ENCODE assay signal across 8 cellular contexts in genomic region chr11:111602865-111603632, GRCh38. TPM values are rescaled to one million over a fixed set of nuclear protein-coding genes. Genes with fewer than 3 reads are reported as not detected.
DNase-seq lines count a peak whose midpoint lies in the region; ATAC-seq and TF ChIP-seq lines count a peak whose summit lies in the region.

No MANE protein-coding gene starts in this region.

- in situ Hi-C loops in mammary epithelial cell (cut with MboI; ENCODE audit: low sequenced_read_pairs in 2 of 2) = loop anchor here (5.0 kb wide), 2 partner anchors 174 to 239 kb away; no protein-coding TSS in a partner anchor

- H2AFZ ChIP-seq in mammary epithelial cell (ENCODE audit: low read depth, low read length) = peak overlapping the region; percentile 89

- TF ChIP-seq POLR2A in sigmoid colon (IDR thresholded peaks at IDR 0.05) = no peak

- intact Hi-C loops in mammary epithelial cell (cut with micrococcal nuclease) (loop anchor here (1.0 to 5.0 kb wide), 8 partner anchors 38 to 679 kb away; partner anchors contain the start of gene PPP2R1B), sigmoid colon (cut with DNase I) (loop anchor here (1.0 to 10.0 kb wide), 4 partner anchors 163 to 372 kb away; partner anchors contain the start of gene PPP2R1B)

- H3K79me2 ChIP-seq in DOHH2 (ENCODE audit: control insufficient read depth, low read length) (peaks cover 55% of the 10 kb centered on the region), mammary epithelial cell (ENCODE audit: insufficient read depth, low read length) (peaks cover 54% of the 10 kb centered on the region)

- H3K36me3 ChIP-seq in DOHH2 (ENCODE audit: control insufficient read depth, low read length) (peaks cover 6% of the 10 kb centered on the region), mammary epithelial cell (ENCODE audit: insufficient read depth, low read length) (no peaks in the 10 kb centered on the region), iPS-20b (ENCODE audit: insufficient read depth, low read depth, low read length) (no peaks in the 10 kb centered on the region), sigmoid colon (no peaks in the 10 kb centered on the region)

- peak; percentile 82 for DNase-seq in OCI-M1 (lab: John Stamatoyannopoulos, UW)
- peak; percentile 37 for DNase-seq in mammary epithelial cell
- peak; percentile 80 for DNase-seq in sigmoid colon
- DNase-seq in NCI-H2081 treated with DMSO at 0.1 percent for 48 hours (lab: John Stamatoyannopoulos, UW) = no peak

- dilution Hi-C loops in mammary epithelial cell (cut with HindIII; ENCODE audit: low sequenced_read_pairs) = no loop called here

- peak overlapping the region; percentile 83 for H3K4me2 ChIP-seq in DOHH2 (ENCODE audit: low read length)
- H3K4me2 ChIP-seq in mammary epithelial cell (ENCODE audit: insufficient read depth, low read depth, low read length) = peak overlapping the region; percentile 91

- no peaks in the 10 kb centered on the region for H3K9me2 ChIP-seq in DOHH2 (replicated peaks; ENCODE audit: control insufficient read depth, low read length)

- H3K4me1 ChIP-seq in DOHH2 (ENCODE audit: control insufficient read depth, low read length) (peaks cover 29% of the 10 kb centered on the region), mammary epithelial cell (ENCODE audit: insufficient read depth, low read length) (peaks cover 21% of the 10 kb centered on the region), iPS-20b (ENCODE audit: insufficient read depth, low read length) (peaks cover 12% of the 10 kb centered on the region; the same call in 1 of the 2 replicates), sigmoid colon (peaks cover 0 to 56% (median 40%) of the 10 kb centered on the region in 4 donors)

- TF ChIP-seq CTCF in DOHH2 (IDR thresholded peaks at IDR 0.05; ENCODE audit: low read depth, low read length, poor library complexity, severe bottlenecking) = no peak
- TF ChIP-seq CTCF in mammary epithelial cell (conservative IDR thresholded peaks at IDR 0.05 in 1 of 2, IDR thresholded peaks at IDR 0.05 in 1 of 2; ENCODE audit: extremely low read depth in 1 of 2, insufficient read depth in 1 of 2, low read depth in 1 of 2, low read length in 2 of 2) = no peak
- TF ChIP-seq CTCF in sigmoid colon (IDR thresholded peaks at IDR 0.05) = no peak

- no TSS peak for BruUV-seq in mammary epithelial cell (replicated peaks; lab: Mats Ljungman, UMichigan)

- H4K20me1 ChIP-seq in DOHH2 (ENCODE audit: control insufficient read depth, insufficient read depth, low read depth, low read length) (peaks cover 18% of the 10 kb centered on the region; the same call in 1 of the 2 replicates), mammary epithelial cell (ENCODE audit: insufficient read depth, low read length) (no peaks in the 10 kb centered on the region)

- no peaks in the 10 kb centered on the region for H3K27me3 ChIP-seq in DOHH2 (ENCODE audit: control insufficient read depth, low read length)
- H3K27me3 ChIP-seq in mammary epithelial cell (ENCODE audit: insufficient read depth, low read length) = no peaks in the 10 kb centered on the region
- peaks cover 30% of the 10 kb centered on the region for H3K27me3 ChIP-seq in iPS-20b (ENCODE audit: insufficient read depth, low read length)
- no peaks in the 10 kb centered on the region for H3K27me3 ChIP-seq in sigmoid colon

- no peak for TF ChIP-seq EP300 in sigmoid colon (IDR thresholded peaks at IDR 0.05)

- H3K4me3 ChIP-seq in DOHH2 (ENCODE audit: low read length) (peak overlapping the region; percentile 92), mammary epithelial cell (replicated peaks in 1 of 3; ENCODE audit: insufficient read depth in 1 of 3, low read depth in 2 of 3, low read length in 3 of 3) (peak overlapping the region; percentile 91 to 98 (median 98)), iPS-20b (ENCODE audit: low read length) (peak overlapping the region; percentile 77), sigmoid colon (peak overlapping the region; percentile 86 to 92 (median 91))

- WGBS in mammary epithelial cell (ENCODE audit: low coverage, missing lambda C conversion rate) = 5% methylated on average over 5 of the region's 44 CpGs
- WGBS in sigmoid colon, 2 donors = 1% methylated on average over 44 of the region's 44 CpGs

- ATAC-seq in HG02588 (IDR thresholded peaks at IDR 0.05; ENCODE audit: unreplicated experiment) (peak; percentile 1), GM19324 (IDR thresholded peaks at IDR 0.05; ENCODE audit: low FRiP score, unreplicated experiment) (no peak)

- peaks cover 11% of the 10 kb centered on the region for H3F3A ChIP-seq in DOHH2 (ENCODE audit: control insufficient read depth, insufficient read depth)

- CTCF ChIA-PET in mammary epithelial cell (lab: Charles Lee; ENCODE audit: low non-redundant PET) = interaction anchor here (0.6 to 0.7 kb wide), 2 partner anchors 68 to 95 kb away, joined by 3 to 7 read pairs; no protein-coding TSS in a partner anchor

- H3K9me3 ChIP-seq in DOHH2 (ENCODE audit: control insufficient read depth, insufficient read depth, low read length) = no peaks in the 10 kb centered on the region
- no peaks in the 10 kb centered on the region for H3K9me3 ChIP-seq in mammary epithelial cell (replicated peaks; ENCODE audit: insufficient read depth, low read length)
- no peaks in the 10 kb centered on the region for H3K9me3 ChIP-seq in iPS-20b (ENCODE audit: insufficient read depth, low read depth, low read length)
- no peaks in the 10 kb centered on the region for H3K9me3 ChIP-seq in sigmoid colon

- H3K9ac ChIP-seq in mammary epithelial cell (ENCODE audit: insufficient read depth, low read length) (peak overlapping the region; percentile 99), iPS-20b (ENCODE audit: low read depth, low read length) (peak overlapping the region; percentile 67; the same call in 1 of the 2 replicates)

- H3K27ac ChIP-seq in DOHH2 (ENCODE audit: low read depth, low read length) = peak overlapping the region; percentile 37
- peak overlapping the region; percentile 94 for H3K27ac ChIP-seq in mammary epithelial cell (ENCODE audit: insufficient read depth, low read depth, low read length)
- H3K27ac ChIP-seq in iPS-20b (ENCODE audit: low read length) = no peak overlapping the region
- H3K27ac ChIP-seq in sigmoid colon = peak overlapping the region; percentile 95 to 98 (median 98)

RNA-seq across cellular contexts. Expression of gene SIK2, which starts 0.8 kb away (rescaled TPM):
- 10 to 100 TPM; 15.9 to 17.0 TPM for total RNA-seq in mammary epithelial cell
- 13.7 TPM for polyA plus RNA-seq in mammary epithelial cell
- polyA minus RNA-seq in mammary epithelial cell = 24.2 TPM
- 10 to 100 TPM; 10.7 to 14.1 (median 11.8) TPM for total RNA-seq in sigmoid colon
- polyA plus RNA-seq in sigmoid colon = 1 to 10 TPM; 4.8 to 7.6 (median 5.1) TPM
